ENCODE assay signal across 8 cellular contexts in genomic region chr19:10835089-10835753, GRCh38. TPM values are rescaled to one million over a fixed set of nuclear protein-coding genes. Genes with fewer than 3 reads are reported as not detected.
A peak's percentile ranks its signal among the peaks of the same experiment; 100 is the strongest.
DNase-seq lines count a peak whose midpoint lies in the region; ATAC-seq, FAIRE-seq and TF ChIP-seq lines count a peak whose summit lies in the region.

No MANE protein-coding gene starts in this region.

- H3K27ac Mint-ChIP-seq in HFFc6 = peak overlapping the region; percentile 100

- peaks cover 16% of the 10 kb centered on the region for H3K4me1 Mint-ChIP-seq in HFFc6 (ENCODE audit: low read depth)

- H3K36me3 ChIP-seq in kidney epithelial cell (ENCODE audit: control insufficient read depth, insufficient read depth, low read length) (no peaks in the 10 kb centered on the region), suprapubic skin (peaks cover 37% of the 10 kb centered on the region)

- TF ChIP-seq CTCF in AG09309 (IDR thresholded peaks at IDR 0.05; ENCODE audit: control insufficient read depth, insufficient read depth, low read depth, low read length, missing control alignments) (no peak), HFFc6 (IDR thresholded peaks at IDR 0.05) (no peak), astrocyte of the spinal cord (IDR thresholded peaks at IDR 0.05; ENCODE audit: low read depth, low read length) (no peak), kidney epithelial cell (IDR thresholded peaks at IDR 0.05; ENCODE audit: insufficient read depth, low read length, poor library complexity, severe bottlenecking) (no peak), suprapubic skin (IDR thresholded peaks at IDR 0.05) (no peak)

- in situ Hi-C loops in astrocyte of the spinal cord (cut with HindIII; ENCODE audit: low sequenced_read_pairs) = no loop called here

- H3K4me3 Mint-ChIP-seq in HFFc6 = peak overlapping the region; percentile 98

- no peak for ATAC-seq in GM18517 (IDR thresholded peaks at IDR 0.05; ENCODE audit: unreplicated experiment)

- H3K4me1 ChIP-seq in suprapubic skin = peaks cover 17% of the 10 kb centered on the region

- WGBS in suprapubic skin = 42% methylated on average over 32 of the region's 32 CpGs

- peaks cover 11% of the 10 kb centered on the region for H3K9me3 Mint-ChIP-seq in HFFc6

- no peak for FAIRE-seq in frontal cortex (lab: Jason Lieb, UNC)

- peak overlapping the region; percentile 38 for H3K4me3 ChIP-seq in AG09309 (ENCODE audit: control insufficient read depth, low read depth, low read length)
- peak overlapping the region; percentile 43 for H3K4me3 ChIP-seq in astrocyte of the spinal cord (ENCODE audit: low read depth, low read length)
- H3K4me3 ChIP-seq in kidney epithelial cell (ENCODE audit: low read depth, low read length) = peak overlapping the region; percentile 44
- H3K4me3 ChIP-seq in suprapubic skin = peak overlapping the region; percentile 81

- DNase-seq in AG09309 (ENCODE audit: low read depth) (no peak), HFFc6 (no peak), astrocyte of the spinal cord (ENCODE audit: low read depth, low spot score) (no peak), kidney epithelial cell (ENCODE audit: low read depth) (peak; percentile 98), suprapubic skin (ENCODE audit: low spot score in 2 of 2) (no peak), frontal cortex (ENCODE audit: low spot score in 2 of 2) (no peak)
- no peak for DNase-seq in stimulated activated CD8-positive, alpha-beta memory T cell treated with anti-CD3 and anti-CD28 coated beads, Interleukin-4, amount 100 ng/mL, for 48 hours

- no peaks in the 10 kb centered on the region for H3K27me3 ChIP-seq in kidney epithelial cell (ENCODE audit: control insufficient read depth, insufficient read depth, low read length)
- H3K27me3 ChIP-seq in suprapubic skin = no peaks in the 10 kb centered on the region

- H3K36me3 Mint-ChIP-seq in HFFc6 (ENCODE audit: low read depth) = peaks cover 12% of the 10 kb centered on the region

- no peak for TF ChIP-seq EP300 in suprapubic skin (IDR thresholded peaks at IDR 0.05)

- no peak for TF ChIP-seq POLR2A in suprapubic skin (IDR thresholded peaks at IDR 0.05)

- H3K9me3 ChIP-seq in suprapubic skin = no peaks in the 10 kb centered on the region

- H3K27ac ChIP-seq in suprapubic skin = peak overlapping the region; percentile 99

- peaks cover 9% of the 10 kb centered on the region for H3K27me3 Mint-ChIP-seq in HFFc6 (ENCODE audit: insufficient read depth)

RNA-seq across cellular contexts. Expression of gene TMED1, which starts 0.8 kb away (rescaled TPM):
- 10 to 100 TPM; 42.8 to 65.0 (median 48.1) TPM for total RNA-seq in HFFc6 (2021; fragmentation: NEBNext Ultra II Directional; extraction: Animal tissue kit (Norgen Biotek cat#: 25700))
- 35.0 and 37.4 TPM in 2 replicates for total RNA-seq in kidney epithelial cell
- total RNA-seq in suprapubic skin = 10 to 100 TPM in 3 of 4 donors, 1 to 10 TPM in 1; 8.9 to 26.2 (median 20.4) TPM
- total RNA-seq in frontal cortex = 11.8 TPM

RNA-seq across cellular contexts. Expression of gene C19orf38, which starts 13.0 kb away (rescaled TPM):
- under 1 TPM in 2 of 6 experiments, not detected in 4; 0.40 to 0.71 TPM for total RNA-seq in HFFc6 (2021; fragmentation: NEBNext Ultra II Directional; extraction: Animal tissue kit (Norgen Biotek cat#: 25700))
- 0.33 and 0.55 TPM in 2 replicates for total RNA-seq in kidney epithelial cell
- 1 to 10 TPM in 1 of 4 donors, not detected in 3; 1.7 TPM for total RNA-seq in suprapubic skin
- total RNA-seq in frontal cortex = 0.82 TPM

RNA-seq across cellular contexts. Expression of gene CARM1, which starts 36.1 kb away (rescaled TPM):
- 10 to 100 TPM; 67.2 to 82.1 (median 76.8) TPM for total RNA-seq in HFFc6 (2021; fragmentation: NEBNext Ultra II Directional; extraction: Animal tissue kit (Norgen Biotek cat#: 25700))
- total RNA-seq in kidney epithelial cell (36.2 and 46.7 TPM in 2 replicates), suprapubic skin (10 to 100 TPM; 19.8 to 26.6 (median 23.2) TPM), frontal cortex (18.8 TPM)
